In the genomic region with DNA sequence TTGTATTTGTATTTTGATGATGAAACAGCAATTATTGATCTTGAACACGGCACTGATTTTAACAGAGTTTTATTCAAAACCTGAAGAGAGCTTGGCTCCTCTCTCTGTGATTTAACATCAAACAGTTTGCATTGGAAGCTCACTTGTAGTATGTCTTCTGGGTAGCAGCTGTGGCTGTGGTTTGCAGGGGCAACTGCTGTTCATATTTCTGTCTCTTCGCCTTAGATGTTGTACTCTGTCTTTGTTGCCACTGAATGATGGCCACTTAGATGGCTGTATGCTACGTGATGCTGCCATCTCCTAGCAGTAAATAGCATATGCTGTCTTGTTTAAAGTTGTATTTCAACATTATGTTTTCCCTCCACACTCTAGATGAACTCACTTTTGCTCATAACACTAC, we compare ENCODE assay signal across 1 cellular context.
TF ChIP-seq lines count a peak whose summit lies in the region.

No MANE protein-coding gene starts in this region.

TF ChIP-seq in H1, 55 proteins besides CTCF, POLR2A, EP300 and RAD21:
- no peak for TF ChIP-seq YY1 (IDR thresholded peaks at IDR 0.05; ENCODE audit: low read depth, low read length)
- TF ChIP-seq CHD2 (IDR thresholded peaks at IDR 0.05; ENCODE audit: low read length), result no peak
- no peak for TF ChIP-seq BCL11A (IDR thresholded peaks at IDR 0.05; ENCODE audit: low read depth in 2 of 2, low read length in 2 of 2)
- TF ChIP-seq CREB1 (IDR thresholded peaks at IDR 0.05), result no peak
- TF ChIP-seq GABPA (IDR thresholded peaks at IDR 0.05; ENCODE audit: borderline replicate concordance, insufficient read depth, low read length), result no peak
- TF ChIP-seq MAFK (IDR thresholded peaks at IDR 0.05; ENCODE audit: low read depth, low read length), result no peak
- TF ChIP-seq HDAC6 (IDR thresholded peaks at IDR 0.05; ENCODE audit: low read depth, low read length), result no peak
- TF ChIP-seq TCF12 (IDR thresholded peaks at IDR 0.05; ENCODE audit: low read depth, low read length), result no peak
- TF ChIP-seq CTBP2 (IDR thresholded peaks at IDR 0.05; ENCODE audit: borderline replicate concordance, insufficient read depth, insufficient read length, low read length), result no peak
- TF ChIP-seq KDM1A (IDR thresholded peaks at IDR 0.05; ENCODE audit: borderline replicate concordance, low read length), result no peak
- TF ChIP-seq CBX5 (IDR thresholded peaks at IDR 0.05; ENCODE audit: low read depth, low read length), result no peak
- no peak for TF ChIP-seq RBBP5 (IDR thresholded peaks at IDR 0.05; ENCODE audit: borderline replicate concordance, low read depth, low read length)
- TF ChIP-seq TAF1 (IDR thresholded peaks at IDR 0.05; ENCODE audit: low read depth, low read length), result no peak
- no peak for TF ChIP-seq SIX5 (IDR thresholded peaks at IDR 0.05; ENCODE audit: low read depth, low read length)
- TF ChIP-seq ATF3 (IDR thresholded peaks at IDR 0.05; ENCODE audit: insufficient read depth, low read depth, low read length), result no peak
- no peak for TF ChIP-seq EGR1 (IDR thresholded peaks at IDR 0.05; ENCODE audit: borderline replicate concordance, low read depth, low read length)
